Comparison of ENCODE assay signal across 27 cellular contexts in genomic region chr10:52956861-52957260, GRCh38.
A peak's percentile ranks its signal among the peaks of the same experiment; 100 is the strongest.
DNase-seq lines count a peak whose midpoint lies in the region; ATAC-seq and TF ChIP-seq lines count a peak whose summit lies in the region.
"Had no signal": no experiment of that assay in that cellular context is flagged by ENCODE, and none has a peak within 500 bp of the region (broad histone marks: within the 10 kb centered on the region; RNA-seq: fewer than 3 reads in every experiment).

No MANE protein-coding gene starts in this region.

- no peak for TF ChIP-seq EP300 in gastroesophageal sphincter (IDR thresholded peaks at IDR 0.05)

- H3K27ac ChIP-seq in gastroesophageal sphincter = no peak overlapping the region
- H3K27ac ChIP-seq: BLaER1 treated with 17β-estradiol and CSF1 and Interleukin-3, amounts not matched to agents 10 nM and 100 nM; heart right ventricle; HL-60; spleen; suprapubic skin had no signal

- no peaks in the 10 kb centered on the region for H3K4me1 ChIP-seq in gastroesophageal sphincter
- H3K4me1 ChIP-seq: BLaER1 treated with 17β-estradiol and CSF1 and Interleukin-3, amounts not matched to agents 10 nM and 100 nM; heart right ventricle; spleen; suprapubic skin had no signal

- H3K27me3 ChIP-seq in gastroesophageal sphincter = no peaks in the 10 kb centered on the region
- H3K27me3 ChIP-seq: BLaER1 treated with 17β-estradiol and CSF1 and Interleukin-3, amounts not matched to agents 10 nM and 100 nM; heart right ventricle; spleen; suprapubic skin had no signal

- H3K4me3 ChIP-seq in retinal pigment epithelial cell (ENCODE audit: low read length) (no peak overlapping the region), gastroesophageal sphincter (no peak overlapping the region)
- H3K4me3 ChIP-seq: BLaER1 treated with 17β-estradiol and CSF1 and Interleukin-3, amounts not matched to agents 10 nM and 100 nM; heart right ventricle; spleen; suprapubic skin had no signal

- ATAC-seq in HG02852 (IDR thresholded peaks at IDR 0.05; ENCODE audit: unreplicated experiment) = peak; percentile 36
- ATAC-seq in gastroesophageal sphincter = no peak
- ATAC-seq: heart right ventricle; stimulated activated naive B cell treated with anti-CD40 and anti-IgM and Interleukin-4, amounts not matched to agents 10 μg/mL and 1 μg/mL and 100 μg/mL, for 72 hours had no signal

- TF ChIP-seq CTCF in retinal pigment epithelial cell (conservative IDR thresholded peaks at IDR 0.05; ENCODE audit: low read depth, low read length) = no peak
- TF ChIP-seq CTCF in gastroesophageal sphincter (IDR thresholded peaks at IDR 0.05) = no peak

- 47 to 95% methylated on average over 5 of the region's 5 CpGs for WGBS in gastroesophageal sphincter (ENCODE audit: low coverage in 1 of 2), 2 donors

- TF ChIP-seq POLR2A in gastroesophageal sphincter (IDR thresholded peaks at IDR 0.05) = no peak

- DNase-seq in astrocyte of the hippocampus (ENCODE audit: low read depth, low spot score) (peak; percentile 30), glomerular visceral epithelial cell (ENCODE audit: extremely low spot score) (peak; percentile 22), retinal pigment epithelial cell (ENCODE audit: low read depth) (peak; percentile 27), epidermal melanocyte (ENCODE audit: insufficient read length, low spot score) (no peak), NCI-H345 treated with DMSO at 0.1 percent for 48 hours (lab: John Stamatoyannopoulos, UW; ENCODE audit: unreplicated experiment) (no peak)
- DNase-seq: activated CD4-positive, alpha-beta T cell treated with anti-CD3 and anti-CD28 coated beads for 4 hours; activated naive CD4-positive, alpha-beta T cell treated with anti-CD3 and anti-CD28 coated beads for 36 hours; activated T-cell treated with anti-CD3 and anti-CD28 coated beads, Interleukin-2, amount 50 U/mL, for 48 hours; caudate nucleus; COR-L47; DND-41; endodermal cell; heart right ventricle; mesenchymal stem cell; naive B cell; NCI-H1048; NCI-H187 treated with DMSO at 0.1 percent for 48 hours; NCI-H69; retina; spleen; stimulated activated CD4-positive, alpha-beta T cell treated with anti-CD3 and anti-CD28 coated beads, Interleukin-4, amount 100 ng/mL, for 24 hours; stimulated activated naive B cell treated with anti-CD40 and anti-IgM and Interleukin-4, amounts not matched to agents 10 μg/mL and 1 μg/mL and 100 μg/mL, for 72 hours had no signal

- H3K36me3 ChIP-seq in gastroesophageal sphincter = no peaks in the 10 kb centered on the region
- H3K36me3 ChIP-seq: BLaER1 treated with 17β-estradiol and CSF1 and Interleukin-3, amounts not matched to agents 10 nM and 100 nM; heart right ventricle; spleen; suprapubic skin had no signal

- H3K9me3 ChIP-seq in gastroesophageal sphincter = no peaks in the 10 kb centered on the region
- H3K9me3 ChIP-seq: BLaER1 treated with 17β-estradiol and CSF1 and Interleukin-3, amounts not matched to agents 10 nM and 100 nM; heart right ventricle; spleen; suprapubic skin had no signal

Comparison
In these comparisons a context has a peak if more than half of its experiments do, and no peak if none do; other contexts are left out.
1. DNase-seq: peak in astrocyte of the hippocampus (single experiment), glomerular visceral epithelial cell (single experiment) and retinal pigment epithelial cell (single experiment); none in epidermal melanocyte (single experiment) and NCI-H345 treated with DMSO at 0.1 percent for 48 hours (single experiment).